In genomic region chr10:43362191-43362839, GRCh38 we compare ENCODE assay signal across 8 cellular contexts. TPM values are rescaled to one million over a fixed set of nuclear protein-coding genes. Genes with fewer than 3 reads are reported as not detected.
DNase-seq lines count a peak whose midpoint lies in the region; ATAC-seq and TF ChIP-seq lines count a peak whose summit lies in the region.

No MANE protein-coding gene starts in this region.

- H3K27me3 ChIP-seq in heart right ventricle (no peaks in the 10 kb centered on the region), transverse colon (no peaks in the 10 kb centered on the region)

- TF ChIP-seq CTCF in heart right ventricle (IDR thresholded peaks at IDR 0.05) (peak; percentile 15 to 71 (median 55)), transverse colon (IDR thresholded peaks at IDR 0.05) (peak in 4 of 5 experiments; percentile 42 to 68 (median 51))

- H3K9me3 ChIP-seq in heart right ventricle (no peaks in the 10 kb centered on the region), transverse colon (no peaks in the 10 kb centered on the region)

- intact Hi-C loops in heart right ventricle (cut with DNase I) (loop anchor here in 1 of 10 donors (1.0 kb wide), 1 partner anchor 32 kb away; no protein-coding TSS in a partner anchor), posterior cingulate gyrus (cut with DNase I) (no loop called here), transverse colon (cut with DNase I; ENCODE audit: low total_unique reads) (no loop called here)

- peak; percentile 62 for TF ChIP-seq POLR2A in transverse colon (IDR thresholded peaks at IDR 0.05)

- DNase-seq in DMS153 treated with DMSO at 0.1 percent for 48 hours (lab: John Stamatoyannopoulos, UW; ENCODE audit: unreplicated experiment) (peak; percentile 94), LoVo (ENCODE audit: low spot score) (peak; percentile 99), SKM-1 (lab: John Stamatoyannopoulos, UW; ENCODE audit: unreplicated experiment) (peak; percentile 33), amniotic epithelial cell (ENCODE audit: low read depth) (peak; percentile 95), heart right ventricle (peak; percentile 94 to 97), posterior cingulate gyrus (peak; percentile 85 to 99 (median 96)), transverse colon (peak; percentile 97)

- 4% methylated on average over 48 of the region's 48 CpGs for WGBS in heart right ventricle, 2 donors
- WGBS in transverse colon (ENCODE audit: low coverage in 1 of 2), 2 donors = 6% methylated on average over 48 of the region's 48 CpGs; no CpG with 5 or more reads in 1 of the 2 donors

- H3K27ac ChIP-seq in heart right ventricle = peak overlapping the region in 9 of 10 donors; percentile 28 to 90 (median 59)
- H3K27ac ChIP-seq in transverse colon = peak overlapping the region; percentile 68 to 80 (median 76)

- in situ Hi-C loops in transverse colon (cut with MboI; ENCODE audit: low pct_ligation_motif_present in 1 of 4, low pct_unique_long_range_greater_than_20kb in 1 of 4, low sequenced_read_pairs in 3 of 4) = no loop called here

- no peak for TF ChIP-seq EP300 in transverse colon (IDR thresholded peaks at IDR 0.05; ENCODE audit: low read depth)

- ATAC-seq in GM21576 (IDR thresholded peaks at IDR 0.05; ENCODE audit: unreplicated experiment) (peak; percentile 96), heart right ventricle (peak; percentile 94 to 98 (median 97))

- peaks cover 0 to 16% (median 8%) of the 10 kb centered on the region in 9 donors for H3K4me1 ChIP-seq in heart right ventricle
- H3K4me1 ChIP-seq in transverse colon = peaks cover 0 to 10% (median 6%) of the 10 kb centered on the region in 4 donors

- peak overlapping the region; percentile 2 to 67 (median 53) for H3K4me3 ChIP-seq in heart right ventricle
- peak overlapping the region; percentile 34 to 61 (median 52) for H3K4me3 ChIP-seq in transverse colon

- no peaks in the 10 kb centered on the region for H3K36me3 ChIP-seq in heart right ventricle
- H3K36me3 ChIP-seq in transverse colon = no peaks in the 10 kb centered on the region

RNA-seq across cellular contexts. Expression of gene FXYD4, which starts 9.1 kb away (rescaled TPM):
- total RNA-seq in heart right ventricle = 1 to 10 TPM in 1 of 10 donors, under 1 TPM in 1, not detected in 8; 0.42 to 1.5 TPM
- polyA plus RNA-seq in heart right ventricle = not detected
- not detected for total RNA-seq in transverse colon

RNA-seq across cellular contexts. Expression of gene HNRNPF, which starts 46.7 kb away (rescaled TPM):
- 100 to 1,000 TPM in 2 of 10 donors, 10 to 100 TPM in 8; 54.7 to 113 (median 75.2) TPM for total RNA-seq in heart right ventricle
- 10 to 100 TPM; 26.4 to 77.5 TPM for polyA plus RNA-seq in heart right ventricle
- total RNA-seq in transverse colon = 100 to 1,000 TPM; 127 to 171 (median 155) TPM

Comparison
In these comparisons a context has a peak if more than half of its experiments do, and no peak if none do; other contexts are left out.
1. Peak in every context shown above with its lines: DNase-seq, ATAC-seq, H3K4me3 ChIP-seq and H3K27ac ChIP-seq.
2. DNase-seq: peak in every context shown above with its lines; median percentile 99 in LoVo; 97 in transverse colon; 96 in posterior cingulate gyrus; 96 in heart right ventricle; 95 in amniotic epithelial cell; 94 in DMS153 treated with DMSO at 0.1 percent for 48 hours; 33 in SKM-1.